In the genomic region with DNA sequence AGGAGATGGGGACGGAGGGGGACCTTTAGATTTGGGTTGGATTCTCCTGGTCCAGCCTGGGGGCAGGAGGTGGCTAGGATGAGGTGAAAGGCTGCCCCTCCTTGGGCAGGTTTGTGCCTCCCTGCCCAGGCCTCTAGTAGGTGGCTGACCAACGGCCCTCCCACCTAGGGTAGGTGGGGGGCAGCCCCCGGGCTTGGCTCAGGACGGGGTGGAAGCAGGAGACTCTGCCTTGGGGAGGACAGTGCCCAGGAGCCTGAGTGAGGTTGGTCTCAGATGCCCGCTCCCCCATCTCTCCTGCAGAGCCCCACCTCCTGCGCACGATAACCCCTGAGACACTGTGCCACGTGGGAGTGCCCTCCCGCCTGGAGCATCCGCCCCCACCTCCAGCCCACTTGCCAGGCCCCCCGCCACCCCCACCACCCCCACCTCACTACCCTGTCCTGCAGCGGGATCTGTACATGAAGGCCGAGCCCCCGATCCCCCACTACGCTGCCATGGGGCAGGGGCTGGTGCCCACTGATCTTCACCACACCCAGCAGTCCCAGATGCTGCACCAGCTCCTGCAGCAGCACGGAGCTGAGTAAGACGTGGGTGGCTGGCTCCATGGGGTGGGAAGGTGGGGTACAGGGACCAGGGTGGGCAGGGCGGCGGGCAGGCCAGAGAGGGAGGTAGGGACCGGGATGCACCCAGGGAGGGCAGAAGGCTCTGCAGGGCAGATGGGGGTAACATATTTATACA, we compare ENCODE assay signal across 15 cellular contexts.
"Had no signal": no experiment of that assay in that cellular context is flagged by ENCODE, and none has a peak within 500 bp of the region (broad histone marks: within the 10 kb centered on the region; RNA-seq: fewer than 3 reads in every experiment).

No MANE protein-coding gene starts in this region.

- H3K9me3 ChIP-seq: left lung, tibial artery had no signal

- H3K4me1 ChIP-seq: tibial artery had no signal

- ATAC-seq: esophagus mucosa had no signal

- H3K4me3 ChIP-seq: left lung, SK-N-MC, tibial artery had no signal

- DNase-seq: activated CD4-positive, alpha-beta T cell treated with anti-CD3 and anti-CD28 coated beads, Interleukin-2, amount 50 U/mL, for 1 hour; activated CD4-positive, CD25-positive, alpha-beta regulatory T cell; activated naive CD4-positive, alpha-beta T cell; aorta; hypothalamus; kidney; mesendoderm; stimulated activated CD4-positive, alpha-beta T cell treated with anti-CD3 and anti-CD28 coated beads, Interleukin-12 subunit alpha, Interleukin-12 subunit beta, amount 100 ng/mL, for 4 hours; stimulated activated CD4-positive, alpha-beta T cell treated with anti-CD3 and anti-CD28 coated beads, Interleukin-2, amount 100 ng/mL, for 24 hours; tibial artery had no signal

- H3K27ac ChIP-seq: left lung, SK-N-MC, tibial artery had no signal

- FAIRE-seq: bronchial epithelial cell, endometrium, kidney had no signal

- H3K36me3 ChIP-seq: left lung, tibial artery had no signal
